In the genomic region with DNA sequence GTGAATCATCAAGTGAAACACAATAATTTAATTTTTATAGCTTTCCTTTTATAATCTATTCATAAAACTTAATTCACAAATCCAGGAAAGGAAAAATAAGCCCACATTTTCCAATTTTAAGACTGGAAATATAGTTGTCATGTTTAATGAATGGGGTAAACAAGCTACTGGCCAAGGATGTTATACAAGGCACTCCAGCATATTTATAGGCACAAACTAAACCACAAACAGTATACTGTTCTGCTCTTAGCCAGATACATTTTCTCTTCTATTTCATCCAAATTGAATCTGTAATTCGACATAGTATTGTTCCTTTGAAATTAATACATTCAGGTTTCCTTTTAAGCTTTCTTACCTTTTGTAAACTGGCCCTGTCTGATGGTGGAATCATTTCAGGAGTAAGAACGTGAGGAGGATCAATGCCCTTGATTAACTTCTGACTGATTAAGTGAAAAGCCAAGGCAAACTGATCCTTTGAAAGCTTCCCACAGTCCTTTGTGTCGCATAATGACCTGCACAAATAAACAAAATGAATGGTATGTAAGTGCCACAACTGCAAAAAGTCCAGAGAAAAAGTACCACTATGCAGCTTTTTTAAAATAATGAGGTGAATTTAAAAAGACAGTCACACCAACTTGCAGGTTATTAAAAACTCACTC, we compare ENCODE assay signal across 1 cellular context.
TF ChIP-seq lines count a peak whose summit lies in the region.

No MANE protein-coding gene starts in this region.

TF ChIP-seq in GM12878, 131 proteins besides CTCF, POLR2A, EP300 and RAD21:
- TF ChIP-seq CREM (IDR thresholded peaks at IDR 0.05; ENCODE audit: low read depth) (no peak), MTA3 (IDR thresholded peaks at IDR 0.05; ENCODE audit: borderline replicate concordance, low read length) (no peak), CEBPB (IDR thresholded peaks at IDR 0.05; ENCODE audit: borderline replicate concordance in 1 of 2, low read depth in 2 of 2, low read length in 2 of 2) (no peak), EED (IDR thresholded peaks at IDR 0.05; ENCODE audit: low read depth) (no peak), FOS (IDR thresholded peaks at IDR 0.05; ENCODE audit: borderline replicate concordance, extremely low read depth, insufficient read length) (no peak), RUNX3 (IDR thresholded peaks at IDR 0.05; ENCODE audit: low read length) (0 out of 2 replicates have a peak, but pooled peaks have one; percentile 52), E2F4 (IDR thresholded peaks at IDR 0.05; ENCODE audit: low read depth, low read length) (no peak), JUNB (IDR thresholded peaks at IDR 0.05) (peak; percentile 55; the same call in 1 of the 2 replicates), BMI1 (IDR thresholded peaks at IDR 0.05; ENCODE audit: borderline replicate concordance) (no peak), SMARCA5 (IDR thresholded peaks at IDR 0.05) (no peak), BHLHE40 (IDR thresholded peaks at IDR 0.05; ENCODE audit: borderline replicate concordance in 1 of 2, low read depth in 2 of 2, low read length in 1 of 2) (0 out of 4 replicates have a peak, but pooled peaks of 1 of the 2 experiments have one; percentile 19), JUND (IDR thresholded peaks at IDR 0.05; ENCODE audit: low read depth, low read length) (no peak), MEF2B (IDR thresholded peaks at IDR 0.05; ENCODE audit: partially characterized antibody, poor library complexity, severe bottlenecking) (no peak), EZH2 (IDR thresholded peaks at IDR 0.05; ENCODE audit: borderline replicate concordance, control insufficient read depth, low read depth, low read length) (no peak), ESRRA (IDR thresholded peaks at IDR 0.05; ENCODE audit: low read length) (no peak), PML (IDR thresholded peaks at IDR 0.05; ENCODE audit: low read length) (no peak)
- TF ChIP-seq, protein P1, sequence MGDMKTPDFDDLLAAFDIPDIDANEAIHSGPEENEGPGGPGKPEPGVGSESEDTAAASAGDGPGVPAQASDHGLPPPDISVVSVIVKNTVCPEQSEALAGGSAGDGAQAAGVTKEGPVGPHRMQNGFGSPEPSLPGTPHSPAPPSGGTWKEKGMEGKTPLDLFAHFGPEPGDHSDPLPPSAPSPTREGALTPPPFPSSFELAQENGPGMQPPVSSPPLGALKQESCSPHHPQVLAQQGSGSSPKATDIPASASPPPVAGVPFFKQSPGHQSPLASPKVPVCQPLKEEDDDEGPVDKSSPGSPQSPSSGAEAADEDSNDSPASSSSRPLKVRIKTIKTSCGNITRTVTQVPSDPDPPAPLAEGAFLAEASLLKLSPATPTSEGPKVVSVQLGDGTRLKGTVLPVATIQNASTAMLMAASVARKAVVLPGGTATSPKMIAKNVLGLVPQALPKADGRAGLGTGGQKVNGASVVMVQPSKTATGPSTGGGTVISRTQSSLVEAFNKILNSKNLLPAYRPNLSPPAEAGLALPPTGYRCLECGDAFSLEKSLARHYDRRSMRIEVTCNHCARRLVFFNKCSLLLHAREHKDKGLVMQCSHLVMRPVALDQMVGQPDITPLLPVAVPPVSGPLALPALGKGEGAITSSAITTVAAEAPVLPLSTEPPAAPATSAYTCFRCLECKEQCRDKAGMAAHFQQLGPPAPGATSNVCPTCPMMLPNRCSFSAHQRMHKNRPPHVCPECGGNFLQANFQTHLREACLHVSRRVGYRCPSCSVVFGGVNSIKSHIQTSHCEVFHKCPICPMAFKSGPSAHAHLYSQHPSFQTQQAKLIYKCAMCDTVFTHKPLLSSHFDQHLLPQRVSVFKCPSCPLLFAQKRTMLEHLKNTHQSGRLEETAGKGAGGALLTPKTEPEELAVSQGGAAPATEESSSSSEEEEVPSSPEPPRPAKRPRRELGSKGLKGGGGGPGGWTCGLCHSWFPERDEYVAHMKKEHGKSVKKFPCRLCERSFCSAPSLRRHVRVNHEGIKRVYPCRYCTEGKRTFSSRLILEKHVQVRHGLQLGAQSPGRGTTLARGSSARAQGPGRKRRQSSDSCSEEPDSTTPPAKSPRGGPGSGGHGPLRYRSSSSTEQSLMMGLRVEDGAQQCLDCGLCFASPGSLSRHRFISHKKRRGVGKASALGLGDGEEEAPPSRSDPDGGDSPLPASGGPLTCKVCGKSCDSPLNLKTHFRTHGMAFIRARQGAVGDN (IDR thresholded peaks at IDR 0.05): no peak
- TF ChIP-seq, protein P2, sequence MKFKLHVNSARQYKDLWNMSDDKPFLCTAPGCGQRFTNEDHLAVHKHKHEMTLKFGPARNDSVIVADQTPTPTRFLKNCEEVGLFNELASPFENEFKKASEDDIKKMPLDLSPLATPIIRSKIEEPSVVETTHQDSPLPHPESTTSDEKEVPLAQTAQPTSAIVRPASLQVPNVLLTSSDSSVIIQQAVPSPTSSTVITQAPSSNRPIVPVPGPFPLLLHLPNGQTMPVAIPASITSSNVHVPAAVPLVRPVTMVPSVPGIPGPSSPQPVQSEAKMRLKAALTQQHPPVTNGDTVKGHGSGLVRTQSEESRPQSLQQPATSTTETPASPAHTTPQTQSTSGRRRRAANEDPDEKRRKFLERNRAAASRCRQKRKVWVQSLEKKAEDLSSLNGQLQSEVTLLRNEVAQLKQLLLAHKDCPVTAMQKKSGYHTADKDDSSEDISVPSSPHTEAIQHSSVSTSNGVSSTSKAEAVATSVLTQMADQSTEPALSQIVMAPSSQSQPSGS (IDR thresholded peaks at IDR 0.05; ENCODE audit: low read length): no peak; the same call in 1 of the 2 replicates
- TF ChIP-seq, protein P3, sequence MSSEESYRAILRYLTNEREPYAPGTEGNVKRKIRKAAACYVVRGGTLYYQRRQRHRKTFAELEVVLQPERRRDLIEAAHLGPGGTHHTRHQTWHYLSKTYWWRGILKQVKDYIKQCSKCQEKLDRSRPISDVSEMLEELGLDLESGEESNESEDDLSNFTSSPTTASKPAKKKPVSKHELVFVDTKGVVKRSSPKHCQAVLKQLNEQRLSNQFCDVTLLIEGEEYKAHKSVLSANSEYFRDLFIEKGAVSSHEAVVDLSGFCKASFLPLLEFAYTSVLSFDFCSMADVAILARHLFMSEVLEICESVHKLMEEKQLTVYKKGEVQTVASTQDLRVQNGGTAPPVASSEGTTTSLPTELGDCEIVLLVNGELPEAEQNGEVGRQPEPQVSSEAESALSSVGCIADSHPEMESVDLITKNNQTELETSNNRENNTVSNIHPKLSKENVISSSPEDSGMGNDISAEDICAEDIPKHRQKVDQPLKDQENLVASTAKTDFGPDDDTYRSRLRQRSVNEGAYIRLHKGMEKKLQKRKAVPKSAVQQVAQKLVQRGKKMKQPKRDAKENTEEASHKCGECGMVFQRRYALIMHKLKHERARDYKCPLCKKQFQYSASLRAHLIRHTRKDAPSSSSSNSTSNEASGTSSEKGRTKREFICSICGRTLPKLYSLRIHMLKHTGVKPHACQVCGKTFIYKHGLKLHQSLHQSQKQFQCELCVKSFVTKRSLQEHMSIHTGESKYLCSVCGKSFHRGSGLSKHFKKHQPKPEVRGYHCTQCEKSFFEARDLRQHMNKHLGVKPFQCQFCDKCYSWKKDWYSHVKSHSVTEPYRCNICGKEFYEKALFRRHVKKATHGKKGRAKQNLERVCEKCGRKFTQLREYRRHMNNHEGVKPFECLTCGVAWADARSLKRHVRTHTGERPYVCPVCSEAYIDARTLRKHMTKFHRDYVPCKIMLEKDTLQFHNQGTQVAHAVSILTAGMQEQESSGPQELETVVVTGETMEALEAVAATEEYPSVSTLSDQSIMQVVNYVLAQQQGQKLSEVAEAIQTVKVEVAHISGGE (CRISPR knock-in tag; IDR thresholded peaks at IDR 0.05): no peak
- TF ChIP-seq, protein P4, sequence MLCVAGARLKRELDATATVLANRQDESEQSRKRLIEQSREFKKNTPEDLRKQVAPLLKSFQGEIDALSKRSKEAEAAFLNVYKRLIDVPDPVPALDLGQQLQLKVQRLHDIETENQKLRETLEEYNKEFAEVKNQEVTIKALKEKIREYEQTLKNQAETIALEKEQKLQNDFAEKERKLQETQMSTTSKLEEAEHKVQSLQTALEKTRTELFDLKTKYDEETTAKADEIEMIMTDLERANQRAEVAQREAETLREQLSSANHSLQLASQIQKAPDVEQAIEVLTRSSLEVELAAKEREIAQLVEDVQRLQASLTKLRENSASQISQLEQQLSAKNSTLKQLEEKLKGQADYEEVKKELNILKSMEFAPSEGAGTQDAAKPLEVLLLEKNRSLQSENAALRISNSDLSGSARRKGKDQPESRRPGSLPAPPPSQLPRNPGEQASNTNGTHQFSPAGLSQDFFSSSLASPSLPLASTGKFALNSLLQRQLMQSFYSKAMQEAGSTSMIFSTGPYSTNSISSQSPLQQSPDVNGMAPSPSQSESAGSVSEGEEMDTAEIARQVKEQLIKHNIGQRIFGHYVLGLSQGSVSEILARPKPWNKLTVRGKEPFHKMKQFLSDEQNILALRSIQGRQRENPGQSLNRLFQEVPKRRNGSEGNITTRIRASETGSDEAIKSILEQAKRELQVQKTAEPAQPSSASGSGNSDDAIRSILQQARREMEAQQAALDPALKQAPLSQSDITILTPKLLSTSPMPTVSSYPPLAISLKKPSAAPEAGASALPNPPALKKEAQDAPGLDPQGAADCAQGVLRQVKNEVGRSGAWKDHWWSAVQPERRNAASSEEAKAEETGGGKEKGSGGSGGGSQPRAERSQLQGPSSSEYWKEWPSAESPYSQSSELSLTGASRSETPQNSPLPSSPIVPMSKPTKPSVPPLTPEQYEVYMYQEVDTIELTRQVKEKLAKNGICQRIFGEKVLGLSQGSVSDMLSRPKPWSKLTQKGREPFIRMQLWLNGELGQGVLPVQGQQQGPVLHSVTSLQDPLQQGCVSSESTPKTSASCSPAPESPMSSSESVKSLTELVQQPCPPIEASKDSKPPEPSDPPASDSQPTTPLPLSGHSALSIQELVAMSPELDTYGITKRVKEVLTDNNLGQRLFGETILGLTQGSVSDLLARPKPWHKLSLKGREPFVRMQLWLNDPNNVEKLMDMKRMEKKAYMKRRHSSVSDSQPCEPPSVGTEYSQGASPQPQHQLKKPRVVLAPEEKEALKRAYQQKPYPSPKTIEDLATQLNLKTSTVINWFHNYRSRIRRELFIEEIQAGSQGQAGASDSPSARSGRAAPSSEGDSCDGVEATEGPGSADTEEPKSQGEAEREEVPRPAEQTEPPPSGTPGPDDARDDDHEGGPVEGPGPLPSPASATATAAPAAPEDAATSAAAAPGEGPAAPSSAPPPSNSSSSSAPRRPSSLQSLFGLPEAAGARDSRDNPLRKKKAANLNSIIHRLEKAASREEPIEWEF (IDR thresholded peaks at IDR 0.05; ENCODE audit: insufficient replicate concordance, low read depth, low read length): no peak
